ENCODE assay signal across 1 cellular context in genomic region chr1:75273110-75273509, GRCh38.
A peak's percentile ranks its signal among the peaks of the same experiment; 100 is the strongest.
TF ChIP-seq lines count a peak whose summit lies in the region.

No MANE protein-coding gene starts in this region.

TF ChIP-seq in K562, 482 proteins besides CTCF, POLR2A, EP300 and RAD21 (continued from another document):
- TF ChIP-seq, protein P1, sequence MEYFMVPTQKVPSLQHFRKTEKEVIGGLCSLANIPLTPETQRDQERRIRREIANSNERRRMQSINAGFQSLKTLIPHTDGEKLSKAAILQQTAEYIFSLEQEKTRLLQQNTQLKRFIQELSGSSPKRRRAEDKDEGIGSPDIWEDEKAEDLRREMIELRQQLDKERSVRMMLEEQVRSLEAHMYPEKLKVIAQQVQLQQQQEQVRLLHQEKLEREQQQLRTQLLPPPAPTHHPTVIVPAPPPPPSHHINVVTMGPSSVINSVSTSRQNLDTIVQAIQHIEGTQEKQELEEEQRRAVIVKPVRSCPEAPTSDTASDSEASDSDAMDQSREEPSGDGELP (CRISPR knock-in tag; IDR thresholded peaks at IDR 0.05; ENCODE audit: borderline replicate concordance): no peak
- TF ChIP-seq XRCC3 (IDR thresholded peaks at IDR 0.05) (no peak), JUND (IDR thresholded peaks at IDR 0.05; ENCODE audit: borderline replicate concordance, low read depth, low read length) (peak; percentile 33; the same call in 1 of the 2 replicates), JUND (tag; IDR thresholded peaks at IDR 0.05; ENCODE audit: borderline replicate concordance, low read depth, low read length) (no peak; the same call in 2 of the 3 replicates), STAT5A (IDR thresholded peaks at IDR 0.05; ENCODE audit: borderline replicate concordance, low read length) (no peak), ZC3H11A (IDR thresholded peaks at IDR 0.05; ENCODE audit: low read depth, low read length) (no peak), PHF21A (IDR thresholded peaks at IDR 0.05; ENCODE audit: borderline replicate concordance, low read depth) (no peak), CBFA2T3 (IDR thresholded peaks at IDR 0.05) (peak; percentile 61), DPF2 (IDR thresholded peaks at IDR 0.05) (peak; percentile 77; the same call in 1 of the 2 replicates), ZNF589 (CRISPR knock-in tag; IDR thresholded peaks at IDR 0.05; ENCODE audit: low read depth) (no peak), POLR3G (IDR thresholded peaks at IDR 0.05; ENCODE audit: extremely low read depth, insufficient read length, insufficient replicate concordance) (no peak), POU5F1 (IDR thresholded peaks at IDR 0.05; ENCODE audit: borderline replicate concordance, low read depth, low read length, partially characterized antibody) (no peak), MTA3 (IDR thresholded peaks at IDR 0.05; ENCODE audit: borderline replicate concordance) (no peak), FOXP1 (CRISPR knock-in tag; IDR thresholded peaks at IDR 0.05) (no peak), THRAP3 (IDR thresholded peaks at IDR 0.05; ENCODE audit: borderline replicate concordance) (no peak), IRF2 (CRISPR knock-in tag; IDR thresholded peaks at IDR 0.05) (no peak)
- TF ChIP-seq, protein P2, sequence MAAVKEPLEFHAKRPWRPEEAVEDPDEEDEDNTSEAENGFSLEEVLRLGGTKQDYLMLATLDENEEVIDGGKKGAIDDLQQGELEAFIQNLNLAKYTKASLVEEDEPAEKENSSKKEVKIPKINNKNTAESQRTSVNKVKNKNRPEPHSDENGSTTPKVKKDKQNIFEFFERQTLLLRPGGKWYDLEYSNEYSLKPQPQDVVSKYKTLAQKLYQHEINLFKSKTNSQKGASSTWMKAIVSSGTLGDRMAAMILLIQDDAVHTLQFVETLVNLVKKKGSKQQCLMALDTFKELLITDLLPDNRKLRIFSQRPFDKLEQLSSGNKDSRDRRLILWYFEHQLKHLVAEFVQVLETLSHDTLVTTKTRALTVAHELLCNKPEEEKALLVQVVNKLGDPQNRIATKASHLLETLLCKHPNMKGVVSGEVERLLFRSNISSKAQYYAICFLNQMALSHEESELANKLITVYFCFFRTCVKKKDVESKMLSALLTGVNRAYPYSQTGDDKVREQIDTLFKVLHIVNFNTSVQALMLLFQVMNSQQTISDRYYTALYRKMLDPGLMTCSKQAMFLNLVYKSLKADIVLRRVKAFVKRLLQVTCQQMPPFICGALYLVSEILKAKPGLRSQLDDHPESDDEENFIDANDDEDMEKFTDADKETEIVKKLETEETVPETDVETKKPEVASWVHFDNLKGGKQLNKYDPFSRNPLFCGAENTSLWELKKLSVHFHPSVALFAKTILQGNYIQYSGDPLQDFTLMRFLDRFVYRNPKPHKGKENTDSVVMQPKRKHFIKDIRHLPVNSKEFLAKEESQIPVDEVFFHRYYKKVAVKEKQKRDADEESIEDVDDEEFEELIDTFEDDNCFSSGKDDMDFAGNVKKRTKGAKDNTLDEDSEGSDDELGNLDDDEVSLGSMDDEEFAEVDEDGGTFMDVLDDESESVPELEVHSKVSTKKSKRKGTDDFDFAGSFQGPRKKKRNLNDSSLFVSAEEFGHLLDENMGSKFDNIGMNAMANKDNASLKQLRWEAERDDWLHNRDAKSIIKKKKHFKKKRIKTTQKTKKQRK (IDR thresholded peaks at IDR 0.05; ENCODE audit: borderline replicate concordance, low read depth, low read length): no peak
